ENCODE assay signal across 9 cellular contexts in the genomic region with DNA sequence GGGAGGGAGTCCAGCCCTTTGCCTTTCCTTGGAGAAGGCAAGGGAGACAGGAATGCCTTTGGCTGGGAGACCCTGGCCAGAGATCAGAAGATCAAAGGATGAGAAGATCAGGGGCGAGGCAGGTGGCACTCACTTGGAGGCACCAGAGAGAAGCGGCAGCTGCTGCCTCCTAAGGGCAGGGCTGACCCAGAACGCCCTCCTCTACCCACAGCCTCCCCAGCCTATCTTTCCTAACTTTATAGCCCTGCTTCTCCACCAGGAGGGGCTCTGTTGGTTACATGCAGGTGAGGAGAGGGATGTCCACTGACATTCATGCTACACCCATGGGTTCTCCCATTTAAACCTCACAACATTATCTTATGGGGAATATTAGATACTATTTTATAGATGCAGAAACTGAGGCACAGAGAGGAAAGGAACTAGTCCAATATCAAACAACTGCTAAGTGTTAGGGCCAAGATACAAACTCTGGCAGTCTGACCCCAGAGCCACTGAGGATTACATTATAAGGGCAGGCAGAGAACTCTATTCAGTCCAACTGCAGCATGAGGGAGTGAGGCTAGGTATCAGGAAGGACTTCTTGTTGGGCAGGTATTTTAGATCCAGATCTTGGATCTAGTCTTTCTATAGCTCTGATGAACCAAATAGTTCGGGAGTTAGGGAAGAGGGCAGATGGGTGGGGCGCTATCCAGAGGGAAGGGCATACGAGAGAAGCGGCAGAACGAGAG. TPM values are rescaled to one million over a fixed set of nuclear protein-coding genes. Genes with fewer than 3 reads are reported as not detected.
DNase-seq lines count a peak whose midpoint lies in the region; ATAC-seq and TF ChIP-seq lines count a peak whose summit lies in the region.
"Had no signal": no experiment of that assay in that cellular context is flagged by ENCODE, and none has a peak within 500 bp of the region (broad histone marks: within the 10 kb centered on the region; RNA-seq: fewer than 3 reads in every experiment).

No MANE protein-coding gene starts in this region.

- ATAC-seq in GM21390 (IDR thresholded peaks at IDR 0.05; ENCODE audit: unreplicated experiment), result no peak
- no peak for ATAC-seq in GM21825 (IDR thresholded peaks at IDR 0.05; ENCODE audit: unreplicated experiment)
- ATAC-seq in HG02884 (IDR thresholded peaks at IDR 0.05; ENCODE audit: unreplicated experiment), result no peak

- no peak overlapping the region for H3K27ac ChIP-seq in A673 (ENCODE audit: low read depth, low read length, poor library complexity, severe bottlenecking)
- peak overlapping the region; percentile 82 for H3K27ac ChIP-seq in WERI-Rb-1

- BruUV-seq in A673 (replicated peaks; lab: Mats Ljungman, UMichigan), result no TSS peak

- H3K36me3 ChIP-seq in A673 (ENCODE audit: insufficient read depth, low read length, poor library complexity, severe bottlenecking) (no peaks in the 10 kb centered on the region), WERI-Rb-1 (peaks cover 3% of the 10 kb centered on the region; the same call in 1 of the 2 replicates)

- peak overlapping the region; percentile 31 for H3K4me3 ChIP-seq in A673 (ENCODE audit: low read depth, low read length, poor library complexity, severe bottlenecking)
- H3K4me3 ChIP-seq in WERI-Rb-1 (ENCODE audit: low read depth, low read length), result no peak overlapping the region

- no peaks in the 10 kb centered on the region for H3K9me3 ChIP-seq in A673 (ENCODE audit: low read depth, low read length, poor library complexity, severe bottlenecking)
- no peaks in the 10 kb centered on the region for H3K9me3 ChIP-seq in WERI-Rb-1 (ENCODE audit: severe bottlenecking)

- in situ Hi-C loops in G401 (cut with HindIII; ENCODE audit: low sequenced_read_pairs), result no loop called here

- intact Hi-C loops in A673 (cut with micrococcal nuclease; ENCODE audit: unreplicated experiment), result no loop called here

- POLR2A ChIA-PET in A673 (lab: Charles Lee; ENCODE audit: low non-redundant PET), result no interaction called here
- POLR2A ChIA-PET in HEK293T (lab: Yijun Ruan, JAX), result no interaction called here

- H3K27me3 ChIP-seq in A673 (replicated peaks; ENCODE audit: insufficient read depth, low read depth, low read length, poor library complexity), result peaks cover 66% of the 10 kb centered on the region
- no peaks in the 10 kb centered on the region for H3K27me3 ChIP-seq in WERI-Rb-1 (ENCODE audit: insufficient read depth, low read depth, severe bottlenecking)

- TF ChIP-seq CTCF in A673 (conservative IDR thresholded peaks at IDR 0.05; ENCODE audit: low read depth, low read length), result peak; percentile 46
- peak; percentile 92 for TF ChIP-seq CTCF in WERI-Rb-1 (IDR thresholded peaks at IDR 0.05; ENCODE audit: low read depth, low read length)

- CTCF ChIA-PET in A673 (lab: Charles Lee) (interaction anchor here (0.7 kb wide), 1 partner anchor 365 kb away, joined by 7 read pairs; no protein-coding TSS in a partner anchor), HEK293T (lab: Yijun Ruan, JAX) (no interaction called here)

- DNase-seq in A673 (ENCODE audit: low spot score) (peak; percentile 37), HEK293T (ENCODE audit: extremely low spot score) (peak; percentile 49), WERI-Rb-1 (peak; percentile 95), islet precursor cell (peak; percentile 80), G401 (ENCODE audit: low spot score) (no peak)
- DNase-seq: central memory CD4-positive, alpha-beta T cell had no signal

- peaks cover 4% of the 10 kb centered on the region for H3K4me1 ChIP-seq in A673 (ENCODE audit: insufficient read depth, low read length, poor library complexity, severe bottlenecking)

TF ChIP-seq in HEK293T, 16 proteins besides CTCF, POLR2A, EP300 and RAD21:
- TF ChIP-seq HDGF (IDR thresholded peaks at IDR 0.05; ENCODE audit: borderline replicate concordance) (no peak), SP1 (IDR thresholded peaks at IDR 0.05) (no peak), FOXK2 (IDR thresholded peaks at IDR 0.05) (no peak), ZNF384 (IDR thresholded peaks at IDR 0.05) (no peak), CTBP1 (IDR thresholded peaks at IDR 0.05; ENCODE audit: borderline replicate concordance) (no peak), NFRKB (IDR thresholded peaks at IDR 0.05) (no peak), PKNOX1 (IDR thresholded peaks at IDR 0.05) (no peak), SUZ12 (IDR thresholded peaks at IDR 0.05) (no peak), TARDBP (IDR thresholded peaks at IDR 0.05) (no peak), FOXM1 (IDR thresholded peaks at IDR 0.05; ENCODE audit: borderline replicate concordance) (no peak), LEF1 (IDR thresholded peaks at IDR 0.05; ENCODE audit: borderline replicate concordance) (no peak), FOXA1 (IDR thresholded peaks at IDR 0.05) (no peak), L3MBTL2 (conservative IDR thresholded peaks at IDR 0.05) (no peak), BHLHE40 (IDR thresholded peaks at IDR 0.05; ENCODE audit: borderline replicate concordance) (no peak), ELF4 (IDR thresholded peaks at IDR 0.05) (no peak), ARNT (IDR thresholded peaks at IDR 0.05) (no peak)

RNA-seq across cellular contexts. Expression of gene LGR6, which starts 19.9 kb away (rescaled TPM):
- not detected in 2 replicates for total RNA-seq in A673 (2021)
- not detected in 2 replicates for total RNA-seq in G401 (2014; rRNA removed; shearing (Covaris generic))

RNA-seq across cellular contexts. Expression of gene PTPN7, which starts 53.1 kb away (rescaled TPM):
- total RNA-seq in A673 (2021), result 0.72 and 2.2 TPM in 2 replicates
- total RNA-seq in G401 (2014; rRNA removed; shearing (Covaris generic)), result not detected in 2 replicates
